29 cellular contexts compared by ENCODE assay signal in genomic region chr20:31945319-31945718, GRCh38. TPM values are rescaled to one million over a fixed set of nuclear protein-coding genes. Genes with fewer than 3 reads are reported as not detected.
"Had no signal": no experiment of that assay in that cellular context is flagged by ENCODE, and none has a peak within 500 bp of the region (broad histone marks: within the 10 kb centered on the region; RNA-seq: fewer than 3 reads in every experiment).

No MANE protein-coding gene starts in this region.

- FAIRE-seq: K562, TTC549 had no signal

- H3K4me2 ChIP-seq: SK-N-SH had no signal

- DNase-seq: activated B cell treated with CpG ODN at 0.5 μM for 24 hours; activated CD4-positive, alpha-beta T cell treated with anti-CD3 and anti-CD28 coated beads for 1 hour; activated CD4-positive, alpha-beta T cell treated with anti-CD3 and anti-CD28 coated beads for 48 hours; activated CD8-positive, alpha-beta T cell treated with anti-CD3 and anti-CD28 coated beads for 36 hours; activated effector memory CD4-positive, alpha-beta T cell treated with anti-CD3 and anti-CD28 coated beads, Interleukin-2, amount 50 U/mL, for 16 hours; activated naive CD4-positive, alpha-beta T cell; activated naive CD4-positive, alpha-beta T cell treated with anti-CD3 and anti-CD28 coated beads, Interleukin-2, amount 50 U/mL, for 16 hours; activated naive CD8-positive, alpha-beta T cell treated with anti-CD3 and anti-CD28 coated beads for 36 hours; activated T-cell treated with anti-CD3 and anti-CD28 coated beads, Interleukin-2, amount 50 U/mL, for 1 hour; activated T-cell treated with anti-CD3 and anti-CD28 coated beads, Interleukin-2, amount 50 U/mL, for 72 hours; amniotic stem cell; aorta; brain microvascular endothelial cell; NCI-H1105; NCI-H1417 treated with DMSO at 0.1 percent for 48 hours; NCI-H187 treated with DMSO at 0.1 percent for 48 hours; NCI-H2081; NCI-H2171 treated with DMSO at 0.1 percent for 48 hours; NCI-H2227 treated with DMSO at 0.1 percent for 48 hours; NCI-H510A treated with DMSO at 0.1 percent for 48 hours; NCI-H526 treated with DMSO at 0.1 percent for 48 hours; NCI-H774; OCI-M1; SHP77; SJCRH30; SK-N-SH had no signal

- ATAC-seq: activated CD8-positive, alpha-beta T cell treated with anti-CD3 and anti-CD28 coated beads for 36 hours; activated T-cell treated with anti-CD3 and anti-CD28 coated beads, Interleukin-2, amount 50 U/mL, for 72 hours; activated T-helper 17 cell treated with anti-CD3 and anti-CD28 coated beads, Interleukin-2, amount 50 U/mL, for 72 hours; K562 had no signal

- H3K27me3 ChIP-seq: brain microvascular endothelial cell, SJCRH30 had no signal

- H3K9ac ChIP-seq: SK-N-SH had no signal

- H3K27ac ChIP-seq: brain microvascular endothelial cell, SJCRH30 had no signal

- H3K4me3 ChIP-seq: K562, SJCRH30 had no signal

- H3K9me3 ChIP-seq: SJCRH30, SK-N-SH had no signal

- H3K4me1 ChIP-seq: SJCRH30 had no signal

RNA-seq across cellular contexts. Expression of gene XKR7, which starts 22.6 kb away (rescaled TPM):
- total RNA-seq: activated CD8-positive, alpha-beta T cell treated with anti-CD3 and anti-CD28 coated beads for 36 hours; activated T-cell treated with anti-CD3 and anti-CD28 coated beads, Interleukin-2, amount 50 U/mL, for 72 hours; aorta had no signal
- polyA plus RNA-seq: K562 had no signal
